ENCODE assay signal across 21 cellular contexts in genomic region chr14:45705954-45706353, GRCh38.
"Had no signal": no experiment of that assay in that cellular context is flagged by ENCODE, and none has a peak within 500 bp of the region (broad histone marks: within the 10 kb centered on the region; RNA-seq: fewer than 3 reads in every experiment).

No MANE protein-coding gene starts in this region.

- H3K9me3 ChIP-seq: colonic mucosa, left ventricle myocardium inferior, pancreas, stomach, thoracic aorta, transverse colon had no signal

- H3K4me3 ChIP-seq: colonic mucosa, left ventricle myocardium inferior, lung, pancreas, stomach, thoracic aorta, transverse colon had no signal

- ATAC-seq: foreskin keratinocyte, pancreas, right cardiac atrium had no signal

- H3K27me3 ChIP-seq: colonic mucosa, foreskin keratinocyte, pancreas, stomach, transverse colon had no signal

- H3K4me1 ChIP-seq: colonic mucosa, foreskin keratinocyte, left ventricle myocardium inferior, pancreas, stomach, transverse colon had no signal

- H3K36me3 ChIP-seq: colonic mucosa, left ventricle myocardium inferior, pancreas, stomach, thoracic aorta, transverse colon had no signal

- DNase-seq: colonic mucosa; dermis blood vessel endothelial cell; endodermal cell; erythroblast; foreskin keratinocyte; head of caudate nucleus; islet precursor cell; left ventricle myocardium inferior; mesendoderm; naive B cell; occipital lobe; pancreas; right cardiac atrium; small intestine; stimulated activated CD4-positive, alpha-beta T cell treated with anti-CD3 and anti-CD28 coated beads, Interleukin-12 subunit alpha, Interleukin-12 subunit beta, amount 100 ng/mL, for 4 hours; stimulated activated naive CD4-positive, alpha-beta T cell; stomach; substantia nigra; transverse colon had no signal

- H3K27ac ChIP-seq: colonic mucosa, foreskin keratinocyte, left ventricle myocardium inferior, pancreas, stomach, thoracic aorta, transverse colon had no signal
